18 cellular contexts compared by ENCODE assay signal in the genomic region with DNA sequence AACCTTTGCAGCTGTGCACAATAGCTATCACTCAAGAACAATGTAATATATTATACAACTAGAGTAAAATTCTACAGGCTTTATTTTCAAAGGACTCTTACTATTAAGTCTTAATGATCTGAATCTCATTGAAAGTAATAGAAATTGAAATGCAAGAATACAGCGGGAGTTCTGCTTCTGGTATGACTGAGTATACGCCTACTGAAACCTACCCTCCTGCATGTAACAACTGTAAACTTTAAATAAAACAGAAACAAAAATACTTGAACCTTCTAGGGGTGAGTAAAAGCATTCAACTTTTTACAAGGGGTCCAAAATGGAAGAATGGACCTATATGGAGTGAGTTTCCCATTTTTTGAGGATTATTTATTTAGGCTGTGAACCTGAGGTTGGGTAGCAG. TPM values are rescaled to one million over a fixed set of nuclear protein-coding genes. Genes with fewer than 3 reads are reported as not detected.
DNase-seq lines count a peak whose midpoint lies in the region; ATAC-seq, FAIRE-seq and TF ChIP-seq lines count a peak whose summit lies in the region.
"Had no signal": no experiment of that assay in that cellular context is flagged by ENCODE, and none has a peak within 500 bp of the region (broad histone marks: within the 10 kb centered on the region; RNA-seq: fewer than 3 reads in every experiment).

No MANE protein-coding gene starts in this region.

- no peaks in the 10 kb centered on the region for H3K9me3 ChIP-seq in pancreas
- H3K9me3 ChIP-seq: vagina had no signal

- DNase-seq in dermis blood vessel endothelial cell (no peak), pancreas (no peak), HCEC 1CT (no peak)
- DNase-seq: activated T-cell treated with anti-CD3 and anti-CD28 coated beads, Interleukin-2, amount 50 U/mL, for 48 hours; NCI-H446 treated with DMSO at 0.1 percent for 48 hours; stimulated activated CD4-positive, alpha-beta T cell treated with anti-CD3 and anti-CD28 coated beads, Interleukin-2, amount 100 ng/mL, for 48 hours had no signal

- no peak overlapping the region for H3K27ac ChIP-seq in pancreas
- H3K27ac ChIP-seq: vagina had no signal

- 96 to 97% methylated on average over 2 of the region's 2 CpGs for WGBS in pancreas, 2 donors

- TF ChIP-seq CTCF in pancreas (IDR thresholded peaks at IDR 0.05), result no peak

- no peak for FAIRE-seq in pancreas (lab: Jason Lieb, UNC)
- FAIRE-seq: HTR-8/SVneo had no signal

- intact Hi-C loops in pancreas (cut with DNase I), result no loop called here

- no peaks in the 10 kb centered on the region for H3K4me1 ChIP-seq in pancreas
- H3K4me1 ChIP-seq: vagina had no signal

- no peaks in the 10 kb centered on the region for H3K27me3 ChIP-seq in pancreas
- H3K27me3 ChIP-seq: vagina had no signal

- H3K4me3 ChIP-seq in pancreas, result no peak overlapping the region
- H3K4me3 ChIP-seq: GM23338, vagina had no signal

- peak; percentile 92 for ATAC-seq in GM18519 (IDR thresholded peaks at IDR 0.05; ENCODE audit: low FRiP score, unreplicated experiment)
- ATAC-seq in GM19468 (IDR thresholded peaks at IDR 0.05; ENCODE audit: extremely low read depth, unreplicated experiment), result peak; percentile 72
- peak; percentile 85 for ATAC-seq in HG02798 (IDR thresholded peaks at IDR 0.05; ENCODE audit: poor library complexity, unreplicated experiment)
- peak; percentile 91 for ATAC-seq in HG03432 (IDR thresholded peaks at IDR 0.05; ENCODE audit: unreplicated experiment)
- ATAC-seq in pancreas, result no peak
- no peak for ATAC-seq in GM21737 (IDR thresholded peaks at IDR 0.05; ENCODE audit: unreplicated experiment)
- ATAC-seq: GM23338; natural killer cell treated with Interleukin-12 subunit alpha and Interleukin-12 subunit beta and Interleukin-15 and Interleukin-18, amount 100 ng/mL, for 72 hours; Panc1 had no signal

- H3K36me3 ChIP-seq in pancreas, result no peaks in the 10 kb centered on the region
- H3K36me3 ChIP-seq: vagina had no signal

RNA-seq across cellular contexts. Expression of gene DCHS2, which starts 13.5 kb away (rescaled TPM):
- 0.17 and 8.3 TPM in 2 replicates for total RNA-seq in dermis blood vessel endothelial cell
- total RNA-seq in pancreas, result under 1 TPM in 5 of 6 donors, not detected in 1; 0.06 to 0.16 (median 0.09) TPM
- polyA plus RNA-seq in pancreas, result under 1 TPM; 0.04 to 0.23 TPM
- total RNA-seq: fibroblast of lung; natural killer cell treated with Interleukin-12 subunit alpha and Interleukin-12 subunit beta and Interleukin-15 and Interleukin-18, amount 100 ng/mL, for 72 hours had no signal
- polyA plus RNA-seq: AG04450, fibroblast of lung had no signal

Comparison
In these comparisons a context has a peak if more than half of its experiments do, and no peak if none do; other contexts are left out.
1. ATAC-seq: peak in GM18519 (single experiment), GM19468 (single experiment), HG02798 (single experiment) and HG03432 (single experiment); none in pancreas (0 of 4) and GM21737 (single experiment).